1 cellular context compared by ENCODE assay signal in the genomic region with DNA sequence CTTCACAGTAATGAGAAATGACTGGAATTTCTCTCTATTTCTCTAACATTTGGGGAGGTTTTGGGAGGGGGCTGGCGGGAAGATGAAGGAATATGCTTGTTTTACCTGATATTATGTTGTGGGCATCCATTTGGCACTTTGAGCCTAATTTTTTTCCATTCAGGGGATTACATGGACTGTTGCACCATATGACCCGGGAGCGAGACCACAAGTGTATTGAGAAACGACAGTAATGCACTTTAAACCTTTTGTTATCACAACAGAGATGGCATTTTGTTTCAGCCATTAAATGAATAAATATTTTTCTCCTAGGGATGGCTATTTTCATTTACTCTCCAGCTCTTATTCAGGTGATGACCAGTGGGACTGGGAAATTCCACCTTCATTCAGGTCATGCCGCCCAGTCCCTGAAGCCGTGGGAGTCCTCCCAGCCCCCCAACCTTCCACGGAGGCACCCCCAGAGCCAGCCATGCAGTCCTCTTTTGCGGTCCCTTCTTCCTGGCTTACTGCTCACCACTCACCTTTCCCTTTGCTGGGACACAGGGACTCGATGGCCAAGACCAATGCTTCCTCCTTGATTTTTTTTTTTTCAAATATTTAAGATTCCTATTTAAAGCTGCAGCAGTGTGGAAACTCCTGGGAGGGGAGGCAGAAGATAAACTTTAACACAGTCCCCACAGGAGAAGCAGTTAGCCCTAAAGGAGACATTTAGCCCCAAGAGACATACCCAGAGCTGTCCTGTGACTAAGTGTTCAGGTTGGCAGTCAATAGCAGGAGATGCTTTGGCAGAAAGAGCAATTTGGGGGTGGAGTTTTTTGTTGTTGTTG.
A peak's percentile ranks its signal among the peaks of the same experiment; 100 is the strongest.
TF ChIP-seq lines count a peak whose summit lies in the region.

No MANE protein-coding gene starts in this region.

TF ChIP-seq in HepG2, 621 proteins besides CTCF, POLR2A, EP300 and RAD21 (continued from another document):
- TF ChIP-seq ARID5B (CRISPR knock-in tag; IDR thresholded peaks at IDR 0.05) (peak; percentile 64; the same call in 1 of the 2 replicates), RFXAP (CRISPR knock-in tag; IDR thresholded peaks at IDR 0.05; ENCODE audit: borderline replicate concordance) (no peak), HMG20B (CRISPR knock-in tag; conservative IDR thresholded peaks at IDR 0.05) (no peak), ATF7 (IDR thresholded peaks at IDR 0.05) (no peak), ATF7 (CRISPR knock-in tag; IDR thresholded peaks at IDR 0.05) (no peak), NPAS2 (CRISPR knock-in tag; IDR thresholded peaks at IDR 0.05; ENCODE audit: borderline replicate concordance) (no peak), ZNF276 (CRISPR knock-in tag; IDR thresholded peaks at IDR 0.05; ENCODE audit: low read depth) (no peak), ZKSCAN5 (CRISPR knock-in tag; IDR thresholded peaks at IDR 0.05) (no peak), CBFB (CRISPR knock-in tag; IDR thresholded peaks at IDR 0.05) (0 out of 2 replicates have a peak, but pooled peaks have one; percentile 38)
- TF ChIP-seq, protein P1, sequence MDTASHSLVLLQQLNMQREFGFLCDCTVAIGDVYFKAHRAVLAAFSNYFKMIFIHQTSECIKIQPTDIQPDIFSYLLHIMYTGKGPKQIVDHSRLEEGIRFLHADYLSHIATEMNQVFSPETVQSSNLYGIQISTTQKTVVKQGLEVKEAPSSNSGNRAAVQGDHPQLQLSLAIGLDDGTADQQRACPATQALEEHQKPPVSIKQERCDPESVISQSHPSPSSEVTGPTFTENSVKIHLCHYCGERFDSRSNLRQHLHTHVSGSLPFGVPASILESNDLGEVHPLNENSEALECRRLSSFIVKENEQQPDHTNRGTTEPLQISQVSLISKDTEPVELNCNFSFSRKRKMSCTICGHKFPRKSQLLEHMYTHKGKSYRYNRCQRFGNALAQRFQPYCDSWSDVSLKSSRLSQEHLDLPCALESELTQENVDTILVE (CRISPR knock-in tag; IDR thresholded peaks at IDR 0.05): no peak
- TF ChIP-seq, protein P2, sequence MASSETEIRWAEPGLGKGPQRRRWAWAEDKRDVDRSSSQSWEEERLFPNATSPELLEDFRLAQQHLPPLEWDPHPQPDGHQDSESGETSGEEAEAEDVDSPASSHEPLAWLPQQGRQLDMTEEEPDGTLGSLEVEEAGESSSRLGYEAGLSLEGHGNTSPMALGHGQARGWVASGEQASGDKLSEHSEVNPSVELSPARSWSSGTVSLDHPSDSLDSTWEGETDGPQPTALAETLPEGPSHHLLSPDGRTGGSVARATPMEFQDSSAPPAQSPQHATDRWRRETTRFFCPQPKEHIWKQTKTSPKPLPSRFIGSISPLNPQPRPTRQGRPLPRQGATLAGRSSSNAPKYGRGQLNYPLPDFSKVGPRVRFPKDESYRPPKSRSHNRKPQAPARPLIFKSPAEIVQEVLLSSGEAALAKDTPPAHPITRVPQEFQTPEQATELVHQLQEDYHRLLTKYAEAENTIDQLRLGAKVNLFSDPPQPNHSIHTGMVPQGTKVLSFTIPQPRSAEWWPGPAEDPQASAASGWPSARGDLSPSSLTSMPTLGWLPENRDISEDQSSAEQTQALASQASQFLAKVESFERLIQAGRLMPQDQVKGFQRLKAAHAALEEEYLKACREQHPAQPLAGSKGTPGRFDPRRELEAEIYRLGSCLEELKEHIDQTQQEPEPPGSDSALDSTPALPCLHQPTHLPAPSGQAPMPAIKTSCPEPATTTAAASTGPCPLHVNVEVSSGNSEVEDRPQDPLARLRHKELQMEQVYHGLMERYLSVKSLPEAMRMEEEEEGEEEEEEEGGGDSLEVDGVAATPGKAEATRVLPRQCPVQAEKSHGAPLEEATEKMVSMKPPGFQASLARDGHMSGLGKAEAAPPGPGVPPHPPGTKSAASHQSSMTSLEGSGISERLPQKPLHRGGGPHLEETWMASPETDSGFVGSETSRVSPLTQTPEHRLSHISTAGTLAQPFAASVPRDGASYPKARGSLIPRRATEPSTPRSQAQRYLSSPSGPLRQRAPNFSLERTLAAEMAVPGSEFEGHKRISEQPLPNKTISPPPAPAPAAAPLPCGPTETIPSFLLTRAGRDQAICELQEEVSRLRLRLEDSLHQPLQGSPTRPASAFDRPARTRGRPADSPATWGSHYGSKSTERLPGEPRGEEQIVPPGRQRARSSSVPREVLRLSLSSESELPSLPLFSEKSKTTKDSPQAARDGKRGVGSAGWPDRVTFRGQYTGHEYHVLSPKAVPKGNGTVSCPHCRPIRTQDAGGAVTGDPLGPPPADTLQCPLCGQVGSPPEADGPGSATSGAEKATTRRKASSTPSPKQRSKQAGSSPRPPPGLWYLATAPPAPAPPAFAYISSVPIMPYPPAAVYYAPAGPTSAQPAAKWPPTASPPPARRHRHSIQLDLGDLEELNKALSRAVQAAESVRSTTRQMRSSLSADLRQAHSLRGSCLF (CRISPR knock-in tag; IDR thresholded peaks at IDR 0.05; ENCODE audit: borderline replicate concordance): no peak
